9 cellular contexts compared by ENCODE assay signal in the genomic region with DNA sequence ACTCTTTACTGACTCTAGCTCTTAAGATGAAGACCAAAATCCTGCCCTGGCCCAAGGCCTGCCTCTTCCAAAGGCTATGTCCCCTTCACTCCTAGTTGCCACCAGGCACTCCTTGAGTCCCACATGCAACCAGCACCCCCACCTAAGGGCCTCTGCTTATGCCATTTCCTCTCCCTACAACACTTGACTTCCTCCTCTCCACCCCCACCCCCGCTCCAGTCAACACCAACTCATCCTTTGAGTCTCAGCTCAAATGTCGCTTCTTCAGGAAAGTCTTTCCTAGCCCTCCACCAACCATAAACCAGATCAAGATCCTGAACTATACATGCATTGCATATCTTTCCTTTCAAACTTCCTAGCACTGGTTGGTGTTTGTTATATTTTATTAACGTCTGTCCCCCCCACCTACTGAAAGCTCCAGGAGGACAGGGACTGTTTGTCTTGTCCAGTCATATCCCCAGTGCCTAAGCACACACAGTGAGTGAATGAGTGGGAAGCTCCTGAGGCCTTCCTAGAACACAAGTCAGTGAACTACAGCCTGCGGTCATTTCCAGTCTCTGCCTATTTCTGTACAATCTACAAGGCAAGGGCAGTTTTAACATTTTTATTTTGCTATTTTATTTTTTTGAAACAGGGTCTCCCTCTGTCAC. TPM values are rescaled to one million over a fixed set of nuclear protein-coding genes. Genes with fewer than 3 reads are reported as not detected.
DNase-seq lines count a peak whose midpoint lies in the region; ATAC-seq, FAIRE-seq and TF ChIP-seq lines count a peak whose summit lies in the region.
"Had no signal": no experiment of that assay in that cellular context is flagged by ENCODE, and none has a peak within 500 bp of the region (broad histone marks: within the 10 kb centered on the region; RNA-seq: fewer than 3 reads in every experiment).

No MANE protein-coding gene starts in this region.

- H4K20me1 ChIP-seq in HepG2 (ENCODE audit: insufficient read depth, low read length) = no peaks in the 10 kb centered on the region

- WGBS in right cardiac atrium = 71% methylated on average over 4 of the region's 4 CpGs
- WGBS in HepG2 (ENCODE audit: low lambda C conversion rate) = 76% methylated on average over 4 of the region's 4 CpGs

- peaks cover 51% of the 10 kb centered on the region for H3K79me2 ChIP-seq in HepG2 (ENCODE audit: insufficient read depth, low read length)

- H3K36me3 ChIP-seq in HepG2 (replicated peaks in 1 of 2; ENCODE audit: control insufficient read depth in 1 of 2, insufficient read depth in 2 of 2, low read length in 2 of 2) = no peaks in the 10 kb centered on the region
- H3K36me3 ChIP-seq in uterus = no peaks in the 10 kb centered on the region

- POLR2A ChIA-PET in activated CD8-positive, alpha-beta T cell treated with anti-CD3 and anti-CD28 coated beads, Interleukin-2, amount 10 ng/mL, durations not matched to agents 7 days and 5 days (lab: Charles Lee) = interaction anchor here (1.5 to 5.9 kb wide), 6 partner anchors 10 to 35 kb away, joined by 4 to 71 read pairs (median 20); no protein-coding TSS in a partner anchor
- POLR2A ChIA-PET in HepG2 (lab: Yijun Ruan, JAX) = no interaction called here

- ATAC-seq in right cardiac atrium (no peak), left cardiac atrium (no peak), HepG2 (no peak), HG03159 (IDR thresholded peaks at IDR 0.05; ENCODE audit: unreplicated experiment) (no peak)
- peak; percentile 37 for ATAC-seq in activated CD8-positive, alpha-beta T cell treated with anti-CD3 and anti-CD28 coated beads, Interleukin-2, amount 10 ng/mL, durations not matched to agents 7 days and 5 days

- H3K4me3 ChIP-seq in right cardiac atrium (ENCODE audit: low read length) (no peak overlapping the region), HepG2 (replicated peaks in 1 of 3; ENCODE audit: insufficient read depth in 1 of 3, low read depth in 2 of 3, low read length in 3 of 3) (no peak overlapping the region), uterus (no peak overlapping the region)

- intact Hi-C loops in right cardiac atrium (cut with DNase I) = no loop called here
- intact Hi-C loops in left cardiac atrium (cut with DNase I) = no loop called here
- intact Hi-C loops in HepG2 (cut with micrococcal nuclease; ENCODE audit: unreplicated experiment) = no loop called here
- intact Hi-C loops in uterus (cut with DNase I; ENCODE audit: low total_unique reads) = loop anchor here (10.0 kb wide), 1 partner anchor 65 kb away; no protein-coding TSS in a partner anchor

- TF ChIP-seq POLR2A in HepG2 (IDR thresholded peaks at IDR 0.05; ENCODE audit: insufficient read depth in 1 of 2, low read depth in 2 of 2, low read length in 2 of 2) (no peak), uterus (IDR thresholded peaks at IDR 0.05) (no peak)

- TF ChIP-seq CTCF in HepG2 (CRISPR knock-in tag; IDR thresholded peaks at IDR 0.05) (no peak), uterus (IDR thresholded peaks at IDR 0.05) (no peak)

- H3K27me3 ChIP-seq in right cardiac atrium (ENCODE audit: control insufficient read depth, insufficient read depth) (no peaks in the 10 kb centered on the region), HepG2 (ENCODE audit: control insufficient read depth in 1 of 2, insufficient read depth in 2 of 2, low read length in 2 of 2) (no peaks in the 10 kb centered on the region), uterus (no peaks in the 10 kb centered on the region)

- H3K9me3 ChIP-seq in right cardiac atrium (ENCODE audit: control insufficient read depth, low read length) = no peaks in the 10 kb centered on the region
- no peaks in the 10 kb centered on the region for H3K9me3 ChIP-seq in HepG2 (ENCODE audit: low read length)
- no peaks in the 10 kb centered on the region for H3K9me3 ChIP-seq in uterus

- DNase-seq in right cardiac atrium (peak in 1 of 3 donors; percentile 61), left cardiac atrium (no peak), HepG2 (ENCODE audit: low spot score) (no peak), uterus (no peak), DMS 273 (lab: John Stamatoyannopoulos, UW; ENCODE audit: unreplicated experiment) (no peak), frontal cortex (ENCODE audit: low spot score in 2 of 2) (no peak)
- DNase-seq in activated CD8-positive, alpha-beta T cell treated with anti-CD3 and anti-CD28 coated beads, Interleukin-2, amount 10 ng/mL, durations not matched to agents 7 days and 5 days = peak; percentile 63

- H3K36me3 Mint-ChIP-seq in activated CD8-positive, alpha-beta T cell treated with anti-CD3 and anti-CD28 coated beads, Interleukin-2, amount 10 ng/mL, durations not matched to agents 7 days and 5 days (ENCODE audit: low read depth) = peaks cover 68% of the 10 kb centered on the region

- H3K27ac ChIP-seq in right cardiac atrium (ENCODE audit: low read length) = peak overlapping the region; percentile 42
- H3K27ac ChIP-seq in HepG2 (ENCODE audit: extremely low read length, insufficient read depth, low read length) = peak overlapping the region; percentile 15
- H3K27ac ChIP-seq in uterus = peak overlapping the region; percentile 82 to 92

- H3K4me1 Mint-ChIP-seq in activated CD8-positive, alpha-beta T cell treated with anti-CD3 and anti-CD28 coated beads, Interleukin-2, amount 10 ng/mL, durations not matched to agents 7 days and 5 days (ENCODE audit: low read depth) = peaks cover 39% of the 10 kb centered on the region

- H3K27ac Mint-ChIP-seq in activated CD8-positive, alpha-beta T cell treated with anti-CD3 and anti-CD28 coated beads, Interleukin-2, amount 10 ng/mL, durations not matched to agents 7 days and 5 days = peak overlapping the region; percentile 95

- no peak overlapping the region for H3K9ac ChIP-seq in HepG2 (ENCODE audit: insufficient read depth, low read depth, low read length)

- TF ChIP-seq EP300 in HepG2 (IDR thresholded peaks at IDR 0.05; ENCODE audit: low read depth in 2 of 2, low read length in 2 of 2) = no peak
- no peak for TF ChIP-seq EP300 in HepG2 (CRISPR knock-in tag; IDR thresholded peaks at IDR 0.05; ENCODE audit: borderline replicate concordance)

- H2AFZ ChIP-seq in HepG2 (ENCODE audit: low read length) = no peak overlapping the region

- H3K27me3 Mint-ChIP-seq in activated CD8-positive, alpha-beta T cell treated with anti-CD3 and anti-CD28 coated beads, Interleukin-2, amount 10 ng/mL, durations not matched to agents 7 days and 5 days (ENCODE audit: low read depth) = no peaks in the 10 kb centered on the region

- CTCF ChIA-PET in activated CD8-positive, alpha-beta T cell treated with anti-CD3 and anti-CD28 coated beads, Interleukin-2, amount 10 ng/mL, durations not matched to agents 7 days and 5 days (lab: Charles Lee) = interaction anchor here (1.0 to 15.5 kb wide), 11 partner anchors 8 to 111 kb away, joined by 3 to 305 read pairs (median 5); no protein-coding TSS in a partner anchor
- CTCF ChIA-PET in HepG2 (lab: Yijun Ruan, JAX; ENCODE audit: low intra/inter-chr PET ratio, low total read pairs) = no interaction called here

- H3K4me3 Mint-ChIP-seq in activated CD8-positive, alpha-beta T cell treated with anti-CD3 and anti-CD28 coated beads, Interleukin-2, amount 10 ng/mL, durations not matched to agents 7 days and 5 days = peak overlapping the region; percentile 70

- BruUV-seq in HepG2 (replicated peaks; lab: Mats Ljungman, UMichigan) = no TSS peak

- in situ Hi-C loops in HepG2 (cut with HindIII; ENCODE audit: extremely low pct_ligation_motif_present, low pct_unique_long_range_greater_than_20kb) = no loop called here

- no peak for TF ChIP-seq RAD21 in HepG2 (CRISPR knock-in tag; IDR thresholded peaks at IDR 0.05)

- H3K9me3 Mint-ChIP-seq in activated CD8-positive, alpha-beta T cell treated with anti-CD3 and anti-CD28 coated beads, Interleukin-2, amount 10 ng/mL, durations not matched to agents 7 days and 5 days (ENCODE audit: insufficient read depth) = no peaks in the 10 kb centered on the region

- H3K4me1 ChIP-seq in right cardiac atrium (ENCODE audit: control insufficient read depth, insufficient read depth, low read length) (peaks cover 34% of the 10 kb centered on the region), HepG2 (ENCODE audit: insufficient read depth, low read length) (peaks cover 99% of the 10 kb centered on the region), uterus (peaks cover 21 to 40% of the 10 kb centered on the region in 2 donors)

- FAIRE-seq in HepG2 (lab: Jason Lieb, UNC) (peak; percentile 15), frontal cortex (lab: Jason Lieb, UNC) (no peak)
- FAIRE-seq: G401.6 had no signal

- H3K4me2 ChIP-seq in HepG2 (ENCODE audit: low read depth, low read length) = no peak overlapping the region

RNA-seq across cellular contexts. Expression of gene TBC1D2B, which starts 7.3 kb away (rescaled TPM):
- 10 to 100 TPM; 14.0 to 19.8 (median 15.6) TPM for total RNA-seq in right cardiac atrium
- 8.2 TPM for polyA plus RNA-seq in right cardiac atrium
- 10 to 100 TPM; 20.5 to 23.7 TPM for total RNA-seq in left cardiac atrium
- 100 to 1,000 TPM; 109 to 119 TPM for total RNA-seq in activated CD8-positive, alpha-beta T cell treated with anti-CD3 and anti-CD28 coated beads, Interleukin-2, amount 10 ng/mL, durations not matched to agents 7 days and 5 days
- 7.9 and 10.1 TPM in 2 replicates for total RNA-seq in HepG2 (2016; rRNA removed; fragmentation: Illumina TruSeq; extraction: Trizol)
- 4.1 and 5.1 TPM in 2 replicates for total RNA-seq in HepG2 (2016; cell fraction: cytosol; rRNA removed; fragmentation: Illumina TruSeq; extraction: Trizol; ENCODE audit: low read depth)
- 7.4 and 10.4 TPM in 2 replicates for total RNA-seq in HepG2 (2016; cell fraction: insoluble cytoplasmic fraction; rRNA removed; fragmentation: Illumina TruSeq; extraction: Trizol)
- 4.5 and 5.3 TPM in 2 replicates for total RNA-seq in HepG2 (2016; cell fraction: membrane; rRNA removed; fragmentation: Illumina TruSeq; extraction: Trizol)
- 12.1 and 12.6 TPM in 2 replicates for total RNA-seq in HepG2 (2016; cell fraction: nucleus; rRNA removed; fragmentation: Illumina TruSeq; extraction: Trizol)
- 14.4 and 18.8 TPM in 2 replicates for polyA plus RNA-seq in HepG2 (2011; rRNA removed)
- polyA plus RNA-seq in HepG2 (2011; cell fraction: cytosol; rRNA removed) = 8.9 and 11.2 TPM in 2 replicates
- 36.0 and 41.0 TPM in 2 replicates for polyA plus RNA-seq in HepG2 (2011; cell fraction: nucleus; rRNA removed)
- 7.6 and 13.3 TPM in 2 replicates for polyA plus RNA-seq in HepG2 (2012)
- polyA plus RNA-seq in HepG2 (2016; cell fraction: cytosol; fragmentation: Illumina TruSeq; extraction: Trizol; ENCODE audit: low read depth) = 0.70 and 0.78 TPM in 2 replicates
- polyA plus RNA-seq in HepG2 (2016; cell fraction: insoluble cytoplasmic fraction; fragmentation: Illumina TruSeq; extraction: Trizol; ENCODE audit: low read depth) = 5.9 and 9.0 TPM in 2 replicates
- polyA plus RNA-seq in HepG2 (2016; cell fraction: membrane; fragmentation: Illumina TruSeq; extraction: Trizol; ENCODE audit: low read depth) = 1.7 and 1.9 TPM in 2 replicates
- 16.5 and 18.2 TPM in 2 replicates for polyA plus RNA-seq in HepG2 (2016; cell fraction: nucleus; fragmentation: Illumina TruSeq; extraction: Trizol; ENCODE audit: insufficient read depth, low read depth)
- polyA minus RNA-seq in HepG2 (2011; rRNA and poly(A)+ RNA removed; ENCODE audit: low replicate concordance) = 27.1 and 31.4 TPM in 2 replicates
- polyA minus RNA-seq in HepG2 (2011; cell fraction: cytosol; rRNA and poly(A)+ RNA removed) = 8.7 and 10.4 TPM in 2 replicates
- polyA minus RNA-seq in HepG2 (2011; cell fraction: nucleus; rRNA and poly(A)+ RNA removed) = 28.2 and 32.3 TPM in 2 replicates
- total RNA-seq in uterus = 10 to 100 TPM; 27.7 to 89.0 (median 57.9) TPM
- total RNA-seq in frontal cortex = 10.6 TPM

RNA-seq across cellular contexts. Expression of gene SH2D7, which starts 22.2 kb away (rescaled TPM):
- total RNA-seq in right cardiac atrium (not detected), left cardiac atrium (not detected), HepG2 (2016; rRNA removed; fragmentation: Illumina TruSeq; extraction: Trizol) (not detected in 2 replicates), uterus (not detected), frontal cortex (not detected)
- polyA plus RNA-seq in right cardiac atrium (0.02 TPM), HepG2 (2011; rRNA removed) (not detected in 2 replicates)
- under 1 TPM; 0.29 to 0.31 TPM for total RNA-seq in activated CD8-positive, alpha-beta T cell treated with anti-CD3 and anti-CD28 coated beads, Interleukin-2, amount 10 ng/mL, durations not matched to agents 7 days and 5 days
- total RNA-seq in HepG2 (2016; cell fraction: cytosol; rRNA removed; fragmentation: Illumina TruSeq; extraction: Trizol; ENCODE audit: low read depth) = not detected in 2 replicates
- total RNA-seq in HepG2 (2016; cell fraction: insoluble cytoplasmic fraction; rRNA removed; fragmentation: Illumina TruSeq; extraction: Trizol) = not detected in 2 replicates
- not detected in 2 replicates for total RNA-seq in HepG2 (2016; cell fraction: membrane; rRNA removed; fragmentation: Illumina TruSeq; extraction: Trizol)
- not detected in 2 replicates for total RNA-seq in HepG2 (2016; cell fraction: nucleus; rRNA removed; fragmentation: Illumina TruSeq; extraction: Trizol)
- not detected in 2 replicates for polyA plus RNA-seq in HepG2 (2011; cell fraction: cytosol; rRNA removed)
- polyA plus RNA-seq in HepG2 (2011; cell fraction: nucleus; rRNA removed) = not detected in 2 replicates
- 0.05 TPM in 1 of 2 replicates, not detected in the other for polyA plus RNA-seq in HepG2 (2012)
- polyA plus RNA-seq in HepG2 (2016; cell fraction: cytosol; fragmentation: Illumina TruSeq; extraction: Trizol; ENCODE audit: low read depth) = not detected in 2 replicates
- not detected in 2 replicates for polyA plus RNA-seq in HepG2 (2016; cell fraction: insoluble cytoplasmic fraction; fragmentation: Illumina TruSeq; extraction: Trizol; ENCODE audit: low read depth)
- not detected in 2 replicates for polyA plus RNA-seq in HepG2 (2016; cell fraction: membrane; fragmentation: Illumina TruSeq; extraction: Trizol; ENCODE audit: low read depth)
- polyA plus RNA-seq in HepG2 (2016; cell fraction: nucleus; fragmentation: Illumina TruSeq; extraction: Trizol; ENCODE audit: insufficient read depth, low read depth) = not detected in 2 replicates
- not detected in 2 replicates for polyA minus RNA-seq in HepG2 (2011; rRNA and poly(A)+ RNA removed; ENCODE audit: low replicate concordance)
- polyA minus RNA-seq in HepG2 (2011; cell fraction: cytosol; rRNA and poly(A)+ RNA removed) = not detected in 2 replicates
- not detected in 2 replicates for polyA minus RNA-seq in HepG2 (2011; cell fraction: nucleus; rRNA and poly(A)+ RNA removed)

Comparison
In these comparisons a context has a peak if more than half of its experiments do, and no peak if none do; other contexts are left out.
1. H3K27ac ChIP-seq: peak in every context shown above with its lines; median percentile 87 in uterus; 42 in right cardiac atrium; 15 in HepG2.